Comparison of ENCODE assay signal across 1 cellular context in the genomic region with DNA sequence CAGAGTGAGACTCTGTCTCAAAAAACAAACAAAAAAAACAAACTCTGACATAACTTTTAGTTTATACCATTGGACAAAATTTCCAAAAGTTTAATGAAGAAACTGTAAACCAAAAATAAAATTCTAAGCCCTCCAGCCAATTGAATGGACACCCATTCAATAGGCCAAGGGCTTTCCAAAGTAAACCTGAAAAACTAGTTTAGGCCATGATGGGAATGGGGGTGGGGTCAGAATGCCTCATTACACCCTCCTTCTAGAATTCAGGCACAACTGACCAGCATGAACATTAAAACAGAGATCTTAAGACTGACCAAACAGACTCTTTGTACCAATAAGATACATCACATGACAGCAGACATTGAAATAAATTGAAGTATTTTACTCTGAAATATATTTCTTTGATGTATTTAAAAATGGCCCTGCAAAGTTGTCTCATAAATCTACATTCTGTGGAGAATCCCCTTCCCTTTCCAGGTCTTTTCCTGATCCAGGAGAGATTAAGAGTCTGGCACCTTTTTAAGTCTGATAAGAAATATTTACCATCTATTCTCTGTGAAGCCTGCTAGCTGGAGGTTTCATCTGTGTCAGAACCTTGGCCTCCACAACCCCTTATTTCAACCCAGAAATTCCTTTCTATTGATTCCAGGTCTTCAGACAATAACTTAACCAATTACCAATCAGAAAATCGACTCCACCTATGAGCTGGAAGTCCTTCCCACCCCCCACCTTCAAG.
TF ChIP-seq lines count a peak whose summit lies in the region.

No MANE protein-coding gene starts in this region.

TF ChIP-seq in HCT116, 20 proteins besides CTCF, POLR2A, EP300 and RAD21:
- peak; percentile 23; the same call in 1 of the 2 replicates for TF ChIP-seq SP1 (IDR thresholded peaks at IDR 0.05; ENCODE audit: low read depth)
- TF ChIP-seq EZH2phosphoT487 (IDR thresholded peaks at IDR 0.05; ENCODE audit: borderline replicate concordance): no peak
TF ChIP-seq in HCT116: peak in this region for 1.
